In genomic region chr7:77428777-77429231, GRCh38 we compare ENCODE assay signal across 17 cellular contexts. TPM values are rescaled to one million over a fixed set of nuclear protein-coding genes. Genes with fewer than 3 reads are reported as not detected.
DNase-seq lines count a peak whose midpoint lies in the region; ATAC-seq lines count a peak whose summit lies in the region.
"Had no signal": no experiment of that assay in that cellular context is flagged by ENCODE, and none has a peak within 500 bp of the region (broad histone marks: within the 10 kb centered on the region; RNA-seq: fewer than 3 reads in every experiment).

No MANE protein-coding gene starts in this region.

- peaks cover 40% of the 10 kb centered on the region for H3K4me1 ChIP-seq in mesodermal cell (ENCODE audit: control insufficient read depth, insufficient read depth, low read length, poor library complexity, severe bottlenecking)

- H3K4me1 Mint-ChIP-seq in IgD-negative memory B cell, result peaks cover 21 to 34% (median 30%) of the 10 kb centered on the region in 3 donors

- no peak for ATAC-seq in HG02938 (IDR thresholded peaks at IDR 0.05; ENCODE audit: unreplicated experiment)

- DNase-seq in CD1c-positive myeloid dendritic cell (ENCODE audit: extremely low spot score), result peak; percentile 92
- peak; percentile 46 for DNase-seq in astrocyte of the hippocampus (ENCODE audit: low read depth, low spot score)
- DNase-seq in GOT3 (lab: John Stamatoyannopoulos, UW), result no peak
- DNase-seq in occipital lobe (lab: John Stamatoyannopoulos, UW), result no peak
- no peak for DNase-seq in GDM1 (lab: John Stamatoyannopoulos, UW)
- DNase-seq: activated CD4-positive, alpha-beta T cell treated with anti-CD3 and anti-CD28 coated beads for 48 hours; gastrocnemius medialis; H7; kidney glomerular epithelial cell; NCI-H2171 treated with DMSO at 0.1 percent for 48 hours; stimulated activated CD4-positive, alpha-beta T cell treated with anti-CD3 and anti-CD28 coated beads, Interleukin-4, amount 100 ng/mL, for 24 hours; stomach had no signal

- no peaks in the 10 kb centered on the region for H3K9me3 ChIP-seq in mesodermal cell (ENCODE audit: control insufficient read depth, low read length)
- H3K9me3 ChIP-seq: gastrocnemius medialis, stomach had no signal

- H3K27ac ChIP-seq in mesodermal cell (ENCODE audit: low read depth, low read length, severe bottlenecking), result peak overlapping the region; percentile 96
- H3K27ac ChIP-seq: gastrocnemius medialis, KMS-11 had no signal

- WGBS in mesodermal cell (ENCODE audit: insufficient coverage in 2 of 2), 2 experiments, result 85 to 94% methylated on average over 7 to 10 of the region's 10 CpGs

- no peaks in the 10 kb centered on the region for H3K36me3 Mint-ChIP-seq in IgD-negative memory B cell

- no peaks in the 10 kb centered on the region for H3K9me3 Mint-ChIP-seq in IgD-negative memory B cell
- H3K9me3 Mint-ChIP-seq: activated naive CD4-positive, alpha-beta T cell treated with anti-CD3 and anti-CD28 coated beads for 36 hours had no signal

- peak overlapping the region in 2 of 3 donors; percentile 63 to 64 for H3K27ac Mint-ChIP-seq in IgD-negative memory B cell

- H3K36me3 ChIP-seq in mesodermal cell (ENCODE audit: control insufficient read depth, insufficient read depth, low read length), result no peaks in the 10 kb centered on the region
- H3K36me3 ChIP-seq: gastrocnemius medialis, stomach had no signal

- H3K27me3 Mint-ChIP-seq in IgD-negative memory B cell, result no peaks in the 10 kb centered on the region

- no peak overlapping the region for H3K4me3 ChIP-seq in mesodermal cell (ENCODE audit: extremely low read depth, insufficient read depth, low read length, poor library complexity, severe bottlenecking)
- H3K4me3 ChIP-seq: gastrocnemius medialis, stomach had no signal

- H3K4me3 Mint-ChIP-seq in IgD-negative memory B cell, result no peak overlapping the region

RNA-seq across cellular contexts. Expression of gene GSAP, which starts 12.7 kb away (rescaled TPM):
- 32.9 TPM for polyA plus RNA-seq in IgD-negative memory B cell
- polyA plus RNA-seq in mesodermal cell (2013, experiment 1 of 2), result 0.66 TPM
- polyA plus RNA-seq in mesodermal cell (2013, experiment 2 of 2), result 0.71 TPM
- 12.6 TPM for total RNA-seq in occipital lobe

Comparison
In these comparisons a context has a peak if more than half of its experiments do, and no peak if none do; other contexts are left out.
1. DNase-seq: peak in CD1c-positive myeloid dendritic cell (single experiment) and astrocyte of the hippocampus (single experiment); none in GOT3 (single experiment), occipital lobe (single experiment) and GDM1 (single experiment).